In genomic region chr4:72295966-72296557, GRCh38 we compare ENCODE assay signal across 8 cellular contexts.
DNase-seq lines count a peak whose midpoint lies in the region; ATAC-seq and TF ChIP-seq lines count a peak whose summit lies in the region.

No MANE protein-coding gene starts in this region.

- intact Hi-C loops in esophagus muscularis mucosa (cut with DNase I) (loop anchor here (5.0 kb wide), 1 partner anchor 171 kb away; no protein-coding TSS in a partner anchor), spleen (cut with DNase I; ENCODE audit: low total_unique reads) (no loop called here)

- no peak overlapping the region for H2BK12ac ChIP-seq in neuronal stem cell (ENCODE audit: low read length)

- ATAC-seq in GM18520 (IDR thresholded peaks at IDR 0.05; ENCODE audit: unreplicated experiment) (peak; percentile 57), HG03159 (IDR thresholded peaks at IDR 0.05; ENCODE audit: unreplicated experiment) (peak; percentile 65)

- DNase-seq in AG10803 (ENCODE audit: low read depth) (peak; percentile 69), Peyer's patch (no peak), esophagus muscularis mucosa (ENCODE audit: extremely low spot score) (no peak), neuronal stem cell (ENCODE audit: low spot score) (peak; percentile 21), DMS79 treated with DMSO at 0.1 percent for 48 hours (lab: John Stamatoyannopoulos, UW) (no peak), spleen (no peak)

- no peak overlapping the region for H2AK5ac ChIP-seq in neuronal stem cell (ENCODE audit: low read depth, low read length)

- H3K9me3 ChIP-seq in Peyer's patch, result no peaks in the 10 kb centered on the region
- H3K9me3 ChIP-seq in esophagus muscularis mucosa, result no peaks in the 10 kb centered on the region
- H3K9me3 ChIP-seq in neuronal stem cell (replicated peaks in 1 of 2; ENCODE audit: control insufficient read depth in 2 of 2, insufficient read depth in 1 of 2, low read depth in 1 of 2, low read length in 2 of 2), result no peaks in the 10 kb centered on the region
- H3K9me3 ChIP-seq in spleen, result no peaks in the 10 kb centered on the region

- H3K36me3 ChIP-seq in Peyer's patch (no peaks in the 10 kb centered on the region), esophagus muscularis mucosa (no peaks in the 10 kb centered on the region), neuronal stem cell (replicated peaks in 1 of 2; ENCODE audit: control insufficient read depth in 2 of 2, insufficient read depth in 2 of 2, low read length in 2 of 2) (no peaks in the 10 kb centered on the region), spleen (no peaks in the 10 kb centered on the region)

- TF ChIP-seq POLR2A in Peyer's patch (IDR thresholded peaks at IDR 0.05) (no peak), esophagus muscularis mucosa (IDR thresholded peaks at IDR 0.05; ENCODE audit: low read depth) (no peak), spleen (IDR thresholded peaks at IDR 0.05) (no peak)

- no peaks in the 10 kb centered on the region for H3K79me1 ChIP-seq in neuronal stem cell (ENCODE audit: low read depth, low read length)

- H3K23ac ChIP-seq in neuronal stem cell (ENCODE audit: low read depth, low read length, poor library complexity), result no peak overlapping the region

- H4K8ac ChIP-seq in neuronal stem cell (ENCODE audit: low read depth, low read length), result no peak overlapping the region

- no peak overlapping the region for H4K91ac ChIP-seq in neuronal stem cell (ENCODE audit: low read depth, low read length, poor library complexity)

- no peak overlapping the region for H3K4ac ChIP-seq in neuronal stem cell (ENCODE audit: low read length)

- H3K4me3 ChIP-seq in AG10803 (ENCODE audit: low read length), result no peak overlapping the region
- no peak overlapping the region for H3K4me3 ChIP-seq in Peyer's patch
- no peak overlapping the region for H3K4me3 ChIP-seq in esophagus muscularis mucosa
- no peak overlapping the region for H3K4me3 ChIP-seq in neuronal stem cell (ENCODE audit: low read length in 2 of 2)
- H3K4me3 ChIP-seq in spleen, result no peak overlapping the region

- H3K27ac ChIP-seq in Peyer's patch (no peak overlapping the region), esophagus muscularis mucosa (replicated peaks in 1 of 4) (no peak overlapping the region), neuronal stem cell (replicated peaks; ENCODE audit: low read length) (no peak overlapping the region), spleen (no peak overlapping the region)

- H3K4me1 ChIP-seq in Peyer's patch (no peaks in the 10 kb centered on the region), esophagus muscularis mucosa (peaks cover 0 to 4% (median 0%) of the 10 kb centered on the region in 4 donors), neuronal stem cell (ENCODE audit: control insufficient read depth in 2 of 2, insufficient read depth in 1 of 2, low read depth in 1 of 2, low read length in 2 of 2) (peaks cover 0 to 2% of the 10 kb centered on the region in 2 donors), spleen (no peaks in the 10 kb centered on the region)

- H2BK5ac ChIP-seq in neuronal stem cell (ENCODE audit: low read length), result no peak overlapping the region

- H3K4me2 ChIP-seq in neuronal stem cell (ENCODE audit: insufficient read depth, low read length, poor library complexity, severe bottlenecking), result no peak overlapping the region

- no peak overlapping the region for H2BK120ac ChIP-seq in neuronal stem cell (ENCODE audit: low read depth, low read length)

- H3K14ac ChIP-seq in neuronal stem cell (ENCODE audit: low read length), result no peak overlapping the region

- H3K18ac ChIP-seq in neuronal stem cell (ENCODE audit: low read length), result no peak overlapping the region

- H3K27me3 ChIP-seq in Peyer's patch, result no peaks in the 10 kb centered on the region
- H3K27me3 ChIP-seq in esophagus muscularis mucosa, result no peaks in the 10 kb centered on the region
- H3K27me3 ChIP-seq in neuronal stem cell (ENCODE audit: control insufficient read depth in 3 of 3, insufficient read depth in 3 of 3, low read depth in 1 of 3, low read length in 3 of 3), result no peaks in the 10 kb centered on the region
- H3K27me3 ChIP-seq in spleen (replicated peaks in 1 of 7), result no peaks in the 10 kb centered on the region

- TF ChIP-seq EP300 in esophagus muscularis mucosa (IDR thresholded peaks at IDR 0.05), result no peak

- 27% methylated on average over 5 of the region's 5 CpGs for WGBS in esophagus muscularis mucosa
- WGBS in neuronal stem cell (ENCODE audit: extremely low coverage in 2 of 2, insufficient read length in 2 of 2, insufficient replicate concordance in 1 of 2), 2 donors, result no CpG with 5 or more reads among the region's 5 CpGs
- 18 to 33% (median 25%) methylated on average over 5 of the region's 5 CpGs for WGBS in spleen, 5 donors

- H2BK15ac ChIP-seq in neuronal stem cell (ENCODE audit: low read length), result no peak overlapping the region

- TF ChIP-seq CTCF in AG10803 (conservative IDR thresholded peaks at IDR 0.05; ENCODE audit: low read length), result peak; percentile 83
- peak in 4 of 6 experiments; percentile 39 to 56 (median 50) for TF ChIP-seq CTCF in Peyer's patch (IDR thresholded peaks at IDR 0.05)
- TF ChIP-seq CTCF in esophagus muscularis mucosa (IDR thresholded peaks at IDR 0.05), result peak; percentile 56 to 71 (median 63)
- peak in 5 of 11 experiments; percentile 10 to 43 (median 27) for TF ChIP-seq CTCF in spleen (IDR thresholded peaks at IDR 0.05 in 8 of 11, conservative IDR thresholded peaks at IDR 0.05 in 3 of 11)

- H3K9ac ChIP-seq in neuronal stem cell (ENCODE audit: low read depth, low read length, poor library complexity), result no peak overlapping the region

- H2AFZ ChIP-seq in neuronal stem cell (ENCODE audit: low read length), result no peak overlapping the region

Comparison
In these comparisons a context has a peak if more than half of its experiments do, and no peak if none do; other contexts are left out.
1. DNase-seq: peak in AG10803 (single experiment) and neuronal stem cell (single experiment); none in Peyer's patch (0 of 3), esophagus muscularis mucosa (single experiment), DMS79 treated with DMSO at 0.1 percent for 48 hours (single experiment) and spleen (single experiment).